Comparison of ENCODE assay signal across 8 cellular contexts in the genomic region with DNA sequence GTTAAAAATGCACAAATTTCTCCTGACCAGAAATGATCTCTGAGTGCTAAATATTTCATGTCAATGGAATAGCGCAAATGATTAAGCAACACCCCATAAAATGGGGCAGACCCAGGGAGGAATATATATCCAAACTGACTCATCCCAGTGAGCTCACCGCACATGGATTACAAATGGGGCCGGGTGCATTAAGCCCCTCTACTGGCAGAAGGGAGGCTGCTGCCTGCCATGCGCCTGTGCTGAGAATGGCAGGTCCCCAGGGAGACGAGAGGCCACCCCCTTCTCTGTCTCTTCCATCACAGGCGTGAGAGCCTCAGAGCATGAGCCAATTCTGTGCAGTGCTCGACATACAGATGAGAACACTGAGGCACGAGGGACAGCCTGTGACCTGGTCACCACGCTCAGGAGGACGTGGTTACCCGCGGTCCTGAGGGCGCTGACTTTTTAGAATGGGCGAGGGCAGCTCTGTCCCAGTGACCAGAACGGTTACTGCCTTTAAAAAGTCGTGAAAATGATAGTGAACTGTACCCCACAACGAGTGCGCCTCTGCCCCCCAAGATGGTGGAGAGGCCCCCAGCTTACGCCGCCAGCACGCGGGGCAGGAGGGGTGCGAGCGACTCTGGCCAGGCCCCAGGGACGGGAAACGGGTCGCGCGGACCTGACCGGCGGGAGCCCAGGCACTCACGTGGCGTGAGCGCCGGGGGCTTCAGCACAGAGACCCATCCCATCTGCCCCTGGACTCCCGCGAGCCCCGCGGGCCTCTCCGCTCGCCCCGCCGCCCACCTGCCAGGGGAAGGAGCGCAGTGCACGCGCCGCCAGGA.
DNase-seq lines count a peak whose midpoint lies in the region; ATAC-seq and TF ChIP-seq lines count a peak whose summit lies in the region.
"Not testable (repeated sequence)": the region's sequence is repeated elsewhere in the genome, so short reads cannot be mapped to it uniquely, and the experiment has no call there.

No MANE protein-coding gene starts in this region.

- H3K4me3 Mint-ChIP-seq in activated naive CD8-positive, alpha-beta T cell treated with anti-CD3 and anti-CD28 coated beads, Interleukin-2, amount 10 ng/mL, durations not matched to agents 7 days and 5 days = peak overlapping the region; percentile 92

- not testable (repeated sequence) for H3K9me3 Mint-ChIP-seq in activated naive CD8-positive, alpha-beta T cell treated with anti-CD3 and anti-CD28 coated beads, Interleukin-2, amount 10 ng/mL, durations not matched to agents 7 days and 5 days

- not testable (repeated sequence) for TF ChIP-seq RAD21 in Ishikawa (IDR thresholded peaks at IDR 0.05; ENCODE audit: low read depth)

- DNase-seq in BJ (ENCODE audit: low read depth) (peak; percentile 22), SJCRH30 (peak; percentile 55 to 69), fibroblast of gingiva (ENCODE audit: low read depth) (peak; percentile 57), smooth muscle cell (lab: John Stamatoyannopoulos, UW; ENCODE audit: unreplicated experiment) (peak; percentile 49)
- peak; percentile 45 for DNase-seq in activated naive CD8-positive, alpha-beta T cell treated with anti-CD3 and anti-CD28 coated beads, Interleukin-2, amount 10 ng/mL, durations not matched to agents 7 days and 5 days

- peaks cover 17% of the 10 kb centered on the region for H3K27me3 Mint-ChIP-seq in activated naive CD8-positive, alpha-beta T cell treated with anti-CD3 and anti-CD28 coated beads, Interleukin-2, amount 10 ng/mL, durations not matched to agents 7 days and 5 days

- H3K27ac ChIP-seq in SJCRH30 = not testable (repeated sequence)
- peak overlapping the region; percentile 64 for H3K27ac ChIP-seq in mesodermal cell (ENCODE audit: low read depth, low read length, severe bottlenecking)
- peak overlapping the region; percentile 80 for H3K27ac ChIP-seq in smooth muscle cell (ENCODE audit: low read depth)

- not testable (repeated sequence) for H3K9me3 ChIP-seq in SJCRH30 (replicated peaks); mesodermal cell (ENCODE audit: control insufficient read depth, low read length); smooth muscle cell (replicated peaks; ENCODE audit: low read depth)

- not testable (repeated sequence) for TF ChIP-seq EP300 in Ishikawa (IDR thresholded peaks at IDR 0.05; ENCODE audit: borderline replicate concordance)

- H3K36me3 ChIP-seq in BJ (ENCODE audit: control insufficient read depth, insufficient read depth, low read length); SJCRH30; mesodermal cell (ENCODE audit: control insufficient read depth, insufficient read depth, low read length); smooth muscle cell (ENCODE audit: low read depth): not testable (repeated sequence)

- peak overlapping the region; percentile 86 for H3K9ac ChIP-seq in smooth muscle cell (ENCODE audit: low read depth)

- TF ChIP-seq CTCF in BJ (IDR thresholded peaks at IDR 0.05; ENCODE audit: insufficient read depth, low read depth, low read length); smooth muscle cell (IDR thresholded peaks at IDR 0.05; ENCODE audit: borderline replicate concordance, insufficient read depth, poor library complexity, severe bottlenecking): not testable (repeated sequence)

- not testable (repeated sequence) for H3F3A ChIP-seq in smooth muscle cell (ENCODE audit: low read depth)

- peak overlapping the region; percentile 73 for H3K27ac Mint-ChIP-seq in activated naive CD8-positive, alpha-beta T cell treated with anti-CD3 and anti-CD28 coated beads, Interleukin-2, amount 10 ng/mL, durations not matched to agents 7 days and 5 days

- H3K36me3 Mint-ChIP-seq in activated naive CD8-positive, alpha-beta T cell treated with anti-CD3 and anti-CD28 coated beads, Interleukin-2, amount 10 ng/mL, durations not matched to agents 7 days and 5 days = not testable (repeated sequence)

- peak; percentile 29 for ATAC-seq in GM21515 (IDR thresholded peaks at IDR 0.05; ENCODE audit: unreplicated experiment)
- ATAC-seq in activated naive CD8-positive, alpha-beta T cell treated with anti-CD3 and anti-CD28 coated beads, Interleukin-2, amount 10 ng/mL, durations not matched to agents 7 days and 5 days (ENCODE audit: low read depth) = not testable (repeated sequence)

- H2AFZ ChIP-seq in smooth muscle cell (ENCODE audit: low read depth) = peak overlapping the region; percentile 84

- H3K4me1 ChIP-seq in SJCRH30; mesodermal cell (ENCODE audit: control insufficient read depth, insufficient read depth, low read length, poor library complexity, severe bottlenecking); smooth muscle cell (ENCODE audit: low read depth): not testable (repeated sequence)

- 1 to 5% methylated on average over 21 to 41 of the region's 47 CpGs for WGBS in mesodermal cell (ENCODE audit: insufficient coverage in 2 of 2), 2 experiments
- WGBS in smooth muscle cell (ENCODE audit: low lambda C conversion rate) = 1% methylated on average over 43 of the region's 47 CpGs

- not testable (repeated sequence) for H3K27me3 ChIP-seq in BJ (ENCODE audit: control insufficient read depth, insufficient read depth, low read length); SJCRH30; smooth muscle cell (ENCODE audit: low read depth)

- peaks cover 14% of the 10 kb centered on the region for H3K4me1 Mint-ChIP-seq in activated naive CD8-positive, alpha-beta T cell treated with anti-CD3 and anti-CD28 coated beads, Interleukin-2, amount 10 ng/mL, durations not matched to agents 7 days and 5 days

- POLR2A ChIA-PET in BJ (lab: Charles Lee); activated naive CD8-positive, alpha-beta T cell treated with anti-CD3 and anti-CD28 coated beads, Interleukin-2, amount 10 ng/mL, durations not matched to agents 7 days and 5 days (lab: Charles Lee): not testable (repeated sequence)

- peak overlapping the region; percentile 80 for H3K4me2 ChIP-seq in smooth muscle cell

- H3K4me3 ChIP-seq in BJ (ENCODE audit: low read depth, low read length) (peak overlapping the region; percentile 89), SJCRH30 (peak overlapping the region; percentile 74), mesodermal cell (ENCODE audit: extremely low read depth, insufficient read depth, low read length, poor library complexity, severe bottlenecking) (peak overlapping the region; percentile 58), smooth muscle cell (peak overlapping the region; percentile 68)

- H4K20me1 ChIP-seq in smooth muscle cell (ENCODE audit: low read depth) = not testable (repeated sequence)

- CTCF ChIA-PET in BJ (lab: Yijun Ruan, JAX) = not testable (repeated sequence)

- not testable (repeated sequence) for H3K79me2 ChIP-seq in smooth muscle cell (ENCODE audit: low read depth)

TF ChIP-seq in Ishikawa, 13 proteins besides CTCF, POLR2A, EP300 and RAD21:
- TF ChIP-seq, protein P1, sequence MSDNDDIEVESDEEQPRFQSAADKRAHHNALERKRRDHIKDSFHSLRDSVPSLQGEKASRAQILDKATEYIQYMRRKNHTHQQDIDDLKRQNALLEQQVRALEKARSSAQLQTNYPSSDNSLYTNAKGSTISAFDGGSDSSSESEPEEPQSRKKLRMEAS (IDR thresholded peaks at IDR 0.05) = peak; percentile 64; the same call in 1 of the 2 replicates
